9 cellular contexts compared by ENCODE assay signal in genomic region chr7:25028370-25028971, GRCh38. TPM values are rescaled to one million over a fixed set of nuclear protein-coding genes. Genes with fewer than 3 reads are reported as not detected.
DNase-seq lines count a peak whose midpoint lies in the region; ATAC-seq, FAIRE-seq and TF ChIP-seq lines count a peak whose summit lies in the region.
"Had no signal": no experiment of that assay in that cellular context is flagged by ENCODE, and none has a peak within 500 bp of the region (broad histone marks: within the 10 kb centered on the region; RNA-seq: fewer than 3 reads in every experiment).

No MANE protein-coding gene starts in this region.

- in situ Hi-C loops in brain microvascular endothelial cell (cut with HindIII; ENCODE audit: low pct_ligation_motif_present, low sequenced_read_pairs) = no loop called here

- no peak overlapping the region for H3K4me3 ChIP-seq in brain microvascular endothelial cell (ENCODE audit: low read depth, low read length)

- H3K27me3 ChIP-seq in brain microvascular endothelial cell (replicated peaks) = no peaks in the 10 kb centered on the region
- H3K27me3 ChIP-seq: neutrophil had no signal

- no peak for TF ChIP-seq CTCF in brain microvascular endothelial cell (IDR thresholded peaks at IDR 0.05; ENCODE audit: low read depth, low read length, missing control alignments)

- peak overlapping the region; percentile 61 for H3K27ac ChIP-seq in brain microvascular endothelial cell
- H3K27ac ChIP-seq: neutrophil had no signal

- intact Hi-C loops in posterior vena cava (cut with DNase I) = no loop called here

- no peaks in the 10 kb centered on the region for H3K36me3 ChIP-seq in brain microvascular endothelial cell (replicated peaks)
- H3K36me3 ChIP-seq: neutrophil had no signal

- ATAC-seq in HG02678 (IDR thresholded peaks at IDR 0.05; ENCODE audit: unreplicated experiment) = no peak
- no peak for ATAC-seq in HG03159 (IDR thresholded peaks at IDR 0.05; ENCODE audit: unreplicated experiment)

- DNase-seq in HCEC 1CT (peak; percentile 86), RCC 7860 (ENCODE audit: low spot score) (peak; percentile 93), brain microvascular endothelial cell (peak; percentile 76), renal cortical epithelial cell (ENCODE audit: low read depth) (peak; percentile 90), NCI-H1930 (lab: John Stamatoyannopoulos, UW) (no peak), posterior vena cava (ENCODE audit: low spot score) (no peak)

- FAIRE-seq in RCC 7860 (lab: Jason Lieb, UNC) = peak; percentile 69

RNA-seq across cellular contexts. Expression of gene OSBPL3, which starts 48.5 kb away (rescaled TPM):
- total RNA-seq in renal cortical epithelial cell (42.7 and 43.8 TPM in 2 replicates), posterior vena cava (1 to 10 TPM; 5.0 to 9.1 TPM)

Comparison
In these comparisons a context has a peak if more than half of its experiments do, and no peak if none do; other contexts are left out.
1. DNase-seq: peak in HCEC 1CT (single experiment), RCC 7860 (single experiment), brain microvascular endothelial cell (single experiment) and renal cortical epithelial cell (single experiment); none in NCI-H1930 (0 of 2) and posterior vena cava (single experiment).